In the genomic region with DNA sequence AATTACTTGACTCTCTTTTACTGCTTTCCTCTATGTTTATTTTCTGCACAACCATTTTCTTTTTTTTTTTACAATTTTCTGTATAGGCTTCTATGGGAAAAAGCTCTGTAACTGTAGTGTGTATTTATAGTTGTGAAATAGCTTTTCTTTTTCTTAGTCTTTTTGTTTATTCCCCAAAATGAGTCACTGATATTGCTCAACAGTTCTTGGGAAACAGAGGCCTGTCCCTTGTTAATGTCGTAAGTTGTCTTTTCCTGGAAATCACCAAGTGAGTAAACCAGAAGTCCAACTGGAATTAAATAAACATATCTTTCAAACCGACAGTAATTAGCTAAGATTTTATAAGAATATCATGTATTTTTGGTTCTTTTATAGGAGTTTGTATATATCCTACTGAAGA, we compare ENCODE assay signal across 9 cellular contexts.
DNase-seq lines count a peak whose midpoint lies in the region; ATAC-seq, FAIRE-seq and TF ChIP-seq lines count a peak whose summit lies in the region.
"Had no signal": no experiment of that assay in that cellular context is flagged by ENCODE, and none has a peak within 500 bp of the region (broad histone marks: within the 10 kb centered on the region; RNA-seq: fewer than 3 reads in every experiment).

No MANE protein-coding gene starts in this region.

- peaks cover 0 to 15% (median 0%) of the 10 kb centered on the region in 3 donors for H3K4me1 ChIP-seq in pancreas

- DNase-seq in Caki2 (ENCODE audit: low read depth) (peak; percentile 29), RPMI7951 (ENCODE audit: low read depth) (peak; percentile 86), fibroblast of peridontal ligament (ENCODE audit: extremely low read depth) (peak; percentile 100), pancreas (peak in 2 of 6 donors; percentile 18 to 21), NCI-H524 (lab: John Stamatoyannopoulos, UW) (no peak), GOT3 (lab: John Stamatoyannopoulos, UW) (no peak)
- no peak for DNase-seq in activated CD8-positive, alpha-beta memory T cell treated with anti-CD3 and anti-CD28 coated beads, Interleukin-2, amount 50 U/mL, for 4 hours
- DNase-seq: DND-41 had no signal

- H3K9me3 ChIP-seq in pancreas = no peaks in the 10 kb centered on the region

- H3K27ac ChIP-seq in pancreas = peak overlapping the region in 2 of 4 donors; percentile 46 to 74

- no peaks in the 10 kb centered on the region for H3K36me3 ChIP-seq in pancreas

- H3K4me3 ChIP-seq in pancreas = no peak overlapping the region

- no peak for TF ChIP-seq CTCF in pancreas (IDR thresholded peaks at IDR 0.05)

- in situ Hi-C loops in Caki2 (cut with HindIII; ENCODE audit: low pct_unique_long_range_greater_than_20kb, low sequenced_read_pairs) = no loop called here

- H3K27me3 ChIP-seq in pancreas = no peaks in the 10 kb centered on the region

- intact Hi-C loops in pancreas (cut with DNase I) = no loop called here

- ATAC-seq in pancreas = peak; percentile 83 to 95 (median 86)
- no peak for ATAC-seq in GM21447 (IDR thresholded peaks at IDR 0.05; ENCODE audit: unreplicated experiment)

- FAIRE-seq in pancreas (lab: Jason Lieb, UNC) = peak; percentile 45

- WGBS in pancreas, 2 donors = 23 to 24% methylated on average over 2 of the region's 2 CpGs

Comparison
In these comparisons a context has a peak if more than half of its experiments do, and no peak if none do; other contexts are left out.
1. DNase-seq: peak in Caki2 (single experiment), RPMI7951 (single experiment) and fibroblast of peridontal ligament (single experiment); none in activated CD8-positive, alpha-beta memory T cell treated with anti-CD3 and anti-CD28 coated beads, Interleukin-2, amount 50 U/mL, for 4 hours (single experiment), NCI-H524 (0 of 2) and GOT3 (single experiment).